9 cellular contexts compared by ENCODE assay signal in the genomic region with DNA sequence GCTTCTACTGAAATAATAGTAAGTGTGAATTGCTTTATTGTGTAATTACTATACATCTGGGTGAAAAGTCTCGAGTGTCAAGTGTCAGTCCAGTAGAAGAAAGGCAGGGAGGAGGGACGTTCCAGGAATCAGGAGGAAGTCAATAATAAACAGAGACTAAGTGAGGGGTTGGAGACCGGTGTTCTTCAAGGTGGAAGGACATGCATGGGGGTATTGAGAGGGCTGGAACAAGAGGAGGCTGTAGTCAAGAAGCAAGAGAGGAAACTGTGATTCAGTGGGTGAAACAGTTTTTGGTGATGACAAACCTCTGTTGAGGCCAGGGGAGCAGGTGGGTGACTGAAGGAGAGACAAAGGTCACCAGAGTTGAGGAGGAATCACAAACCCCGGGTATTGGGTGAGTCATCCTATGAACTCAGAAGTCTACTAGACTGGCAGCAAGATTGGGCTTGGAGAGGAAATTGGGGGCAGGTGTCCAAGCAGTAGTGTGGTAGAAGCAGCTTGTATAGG. TPM values are rescaled to one million over a fixed set of nuclear protein-coding genes. Genes with fewer than 3 reads are reported as not detected.
DNase-seq lines count a peak whose midpoint lies in the region; ATAC-seq and TF ChIP-seq lines count a peak whose summit lies in the region.
"Had no signal": no experiment of that assay in that cellular context is flagged by ENCODE, and none has a peak within 500 bp of the region (broad histone marks: within the 10 kb centered on the region; RNA-seq: fewer than 3 reads in every experiment).

No MANE protein-coding gene starts in this region.

- H3K4me3 ChIP-seq in RWPE2 (ENCODE audit: severe bottlenecking) (no peak overlapping the region), upper lobe of right lung (no peak overlapping the region)

- intact Hi-C loops in natural killer cell (cut with micrococcal nuclease), result no loop called here
- intact Hi-C loops in upper lobe of right lung (cut with DNase I), result no loop called here

- no peak for DNase-seq in natural killer cell treated with Interleukin-12 subunit alpha and Interleukin-12 subunit beta and Interleukin-15 and Interleukin-18, amount 100 ng/mL, for 72 hours (ENCODE audit: low spot score)
- DNase-seq in natural killer cell, result no peak
- no peak for DNase-seq in RWPE2 (ENCODE audit: low spot score)
- DNase-seq in dermis blood vessel endothelial cell, result peak; percentile 54
- DNase-seq in upper lobe of right lung, result no peak
- DNase-seq in GM20000 (ENCODE audit: low spot score), result no peak
- no peak for DNase-seq in NCI-H82 (lab: John Stamatoyannopoulos, UW)
- no peak for DNase-seq in NCI-H2171 (lab: John Stamatoyannopoulos, UW)
- DNase-seq: CD4-positive, alpha-beta T cell had no signal

- ATAC-seq in natural killer cell treated with Interleukin-12 subunit alpha and Interleukin-12 subunit beta and Interleukin-15 and Interleukin-18, amount 100 ng/mL, for 72 hours, result peak; percentile 72 to 87
- ATAC-seq in natural killer cell, result no peak
- peak; percentile 66 for ATAC-seq in RWPE2 (ENCODE audit: low read depth)
- peak; percentile 82 for ATAC-seq in upper lobe of right lung

- no peaks in the 10 kb centered on the region for H3K36me3 ChIP-seq in RWPE2 (ENCODE audit: low read depth)
- no peaks in the 10 kb centered on the region for H3K36me3 ChIP-seq in upper lobe of right lung

- H3K27me3 ChIP-seq in RWPE2 (ENCODE audit: insufficient read depth, poor library complexity, severe bottlenecking) (no peaks in the 10 kb centered on the region), upper lobe of right lung (no peaks in the 10 kb centered on the region)

- H3K27me3 Mint-ChIP-seq in natural killer cell treated with Interleukin-12 subunit alpha and Interleukin-12 subunit beta and Interleukin-15 and Interleukin-18, amount 100 ng/mL, for 72 hours, result peaks cover 22 to 43% of the 10 kb centered on the region in 2 donors
- peaks cover 19 to 25% of the 10 kb centered on the region in 2 donors for H3K27me3 Mint-ChIP-seq in natural killer cell (ENCODE audit: low read depth in 2 of 2)

- peak overlapping the region; percentile 33 for H3K4me3 Mint-ChIP-seq in natural killer cell treated with Interleukin-12 subunit alpha and Interleukin-12 subunit beta and Interleukin-15 and Interleukin-18, amount 100 ng/mL, for 72 hours
- no peak overlapping the region for H3K4me3 Mint-ChIP-seq in natural killer cell
- H3K4me3 Mint-ChIP-seq: CD4-positive, alpha-beta T cell had no signal

- TF ChIP-seq CTCF in natural killer cell (IDR thresholded peaks at IDR 0.05), result no peak
- TF ChIP-seq CTCF in RWPE2 (IDR thresholded peaks at IDR 0.05; ENCODE audit: poor library complexity, severe bottlenecking), result no peak
- no peak for TF ChIP-seq CTCF in upper lobe of right lung (IDR thresholded peaks at IDR 0.05)
- TF ChIP-seq CTCF in GM20000 (IDR thresholded peaks at IDR 0.05; ENCODE audit: extremely low read depth, missing control alignments), result no peak

- no peaks in the 10 kb centered on the region for H3K9me3 Mint-ChIP-seq in natural killer cell treated with Interleukin-12 subunit alpha and Interleukin-12 subunit beta and Interleukin-15 and Interleukin-18, amount 100 ng/mL, for 72 hours
- H3K9me3 Mint-ChIP-seq in natural killer cell, result no peaks in the 10 kb centered on the region
- H3K9me3 Mint-ChIP-seq: CD4-positive, alpha-beta T cell had no signal

- no peaks in the 10 kb centered on the region for H3K4me1 ChIP-seq in RWPE2 (ENCODE audit: insufficient read depth, poor library complexity, severe bottlenecking)
- no peaks in the 10 kb centered on the region for H3K4me1 ChIP-seq in upper lobe of right lung

- peak overlapping the region in 1 of 2 donors; percentile 17 for H3K27ac Mint-ChIP-seq in natural killer cell treated with Interleukin-12 subunit alpha and Interleukin-12 subunit beta and Interleukin-15 and Interleukin-18, amount 100 ng/mL, for 72 hours
- H3K27ac Mint-ChIP-seq in natural killer cell, result no peak overlapping the region
- H3K27ac Mint-ChIP-seq: CD4-positive, alpha-beta T cell had no signal

- peaks cover 5 to 9% of the 10 kb centered on the region in 2 donors for H3K4me1 Mint-ChIP-seq in natural killer cell treated with Interleukin-12 subunit alpha and Interleukin-12 subunit beta and Interleukin-15 and Interleukin-18, amount 100 ng/mL, for 72 hours (ENCODE audit: low read depth in 2 of 2)
- peaks cover 0 to 4% of the 10 kb centered on the region in 2 donors for H3K4me1 Mint-ChIP-seq in natural killer cell

- no peak overlapping the region for H3K27ac ChIP-seq in RWPE2 (ENCODE audit: poor library complexity, severe bottlenecking)
- H3K27ac ChIP-seq in upper lobe of right lung, result no peak overlapping the region

- H3K36me3 Mint-ChIP-seq in natural killer cell treated with Interleukin-12 subunit alpha and Interleukin-12 subunit beta and Interleukin-15 and Interleukin-18, amount 100 ng/mL, for 72 hours, result no peaks in the 10 kb centered on the region
- H3K36me3 Mint-ChIP-seq in natural killer cell, result no peaks in the 10 kb centered on the region

- H3K9me3 ChIP-seq in RWPE2 (ENCODE audit: severe bottlenecking) (no peaks in the 10 kb centered on the region), upper lobe of right lung (no peaks in the 10 kb centered on the region)

RNA-seq across cellular contexts. Expression of gene SCAMP5, which starts 11.6 kb away (rescaled TPM):
- 1 to 10 TPM in 1 of 2 donors, under 1 TPM in 1; 0.40 to 2.7 TPM for total RNA-seq in natural killer cell treated with Interleukin-12 subunit alpha and Interleukin-12 subunit beta and Interleukin-15 and Interleukin-18, amount 100 ng/mL, for 72 hours
- total RNA-seq in natural killer cell (1 to 10 TPM in 1 of 3 donors, under 1 TPM in 2; 0.09 to 2.7 (median 0.54) TPM), dermis blood vessel endothelial cell (9.5 and 11.6 TPM in 2 replicates), upper lobe of right lung (2.6 TPM)

RNA-seq across cellular contexts. Expression of gene RPP25, which starts 27.2 kb away (rescaled TPM):
- 1 to 10 TPM; 1.5 to 3.6 TPM for total RNA-seq in natural killer cell treated with Interleukin-12 subunit alpha and Interleukin-12 subunit beta and Interleukin-15 and Interleukin-18, amount 100 ng/mL, for 72 hours
- under 1 TPM; 0.21 to 0.84 (median 0.50) TPM for total RNA-seq in natural killer cell
- total RNA-seq in dermis blood vessel endothelial cell, result 25.8 and 31.1 TPM in 2 replicates
- total RNA-seq in upper lobe of right lung, result 20.2 TPM

RNA-seq across cellular contexts. Expression of gene PPCDC, which starts 39.6 kb away (rescaled TPM):
- total RNA-seq in natural killer cell treated with Interleukin-12 subunit alpha and Interleukin-12 subunit beta and Interleukin-15 and Interleukin-18, amount 100 ng/mL, for 72 hours, result 10 to 100 TPM; 27.0 to 42.0 TPM
- total RNA-seq in natural killer cell (10 to 100 TPM; 21.3 to 32.3 (median 27.0) TPM), dermis blood vessel endothelial cell (14.0 and 14.5 TPM in 2 replicates), upper lobe of right lung (13.1 TPM)

RNA-seq across cellular contexts. Expression of gene COX5A, which starts 45.9 kb away (rescaled TPM):
- total RNA-seq in natural killer cell treated with Interleukin-12 subunit alpha and Interleukin-12 subunit beta and Interleukin-15 and Interleukin-18, amount 100 ng/mL, for 72 hours, result 100 to 1,000 TPM; 221 to 229 TPM
- 10 to 100 TPM; 69.7 to 90.0 (median 76.9) TPM for total RNA-seq in natural killer cell
- 47.5 and 79.2 TPM in 2 replicates for total RNA-seq in dermis blood vessel endothelial cell
- 138 TPM for total RNA-seq in upper lobe of right lung

Comparison
In these comparisons a context has a peak if more than half of its experiments do, and no peak if none do; other contexts are left out.
1. ATAC-seq: peak in natural killer cell treated with Interleukin-12 subunit alpha and Interleukin-12 subunit beta and Interleukin-15 and Interleukin-18, amount 100 ng/mL, for 72 hours (2 of 2), RWPE2 (single experiment) and upper lobe of right lung (single experiment); none in natural killer cell (0 of 3).